ENCODE assay signal across 8 cellular contexts in genomic region chr22:49709464-49709863, GRCh38.
"Had no signal": no experiment of that assay in that cellular context is flagged by ENCODE, and none has a peak within 500 bp of the region (broad histone marks: within the 10 kb centered on the region; RNA-seq: fewer than 3 reads in every experiment).

No MANE protein-coding gene starts in this region.

- ATAC-seq: GM23338, K562 had no signal

- DNase-seq: H9, HCEC 1CT, HFFc6, IMR-90, KG1 had no signal

- H3K27ac ChIP-seq: HL-60 had no signal

- H3K4me2 ChIP-seq: GM23338 had no signal

- H3K4me3 ChIP-seq: GM23338, K562 had no signal

- H2AFZ ChIP-seq: GM23338 had no signal
